33 cellular contexts compared by ENCODE assay signal in the genomic region with DNA sequence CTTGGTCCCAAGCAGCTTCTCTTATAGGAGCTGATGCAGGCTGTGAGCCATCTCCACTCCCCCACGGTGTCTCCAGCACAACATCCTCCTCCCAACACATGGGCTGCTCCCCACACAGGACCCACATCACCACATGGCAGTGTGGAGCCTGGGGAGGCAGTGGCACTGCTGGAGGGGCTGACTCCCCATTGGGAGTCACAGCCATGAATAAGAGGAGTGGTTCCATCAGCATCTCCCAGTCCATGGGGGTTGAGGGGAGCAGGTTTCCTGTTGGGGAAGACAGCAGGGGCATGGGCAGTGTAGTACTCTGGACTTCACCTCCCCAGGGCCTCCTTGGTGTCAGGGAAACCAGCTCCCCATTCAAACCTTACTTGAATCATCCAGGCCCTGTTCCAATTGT.
"Had no signal": no experiment of that assay in that cellular context is flagged by ENCODE, and none has a peak within 500 bp of the region (broad histone marks: within the 10 kb centered on the region; RNA-seq: fewer than 3 reads in every experiment).

No MANE protein-coding gene starts in this region.

- H3K27ac Mint-ChIP-seq: activated CD4-positive, alpha-beta T cell treated with anti-CD3 and anti-CD28 coated beads, Interleukin-2, amount 10 ng/mL, durations not matched to agents 24 days and 14 days; activated CD8-positive, alpha-beta T cell treated with anti-CD3 and anti-CD28 coated beads for 36 hours; activated naive CD8-positive, alpha-beta T cell treated with anti-CD3 and anti-CD28 coated beads for 36 hours; activated T-cell treated with anti-CD3 and anti-CD28 coated beads, Interleukin-2, amount 50 U/mL, for 72 hours; activated T-helper 17 cell treated with anti-CD3 and anti-CD28 coated beads, Interleukin-2, amount 50 U/mL, for 72 hours; T-helper 1 cell treated with Interleukin-12 subunit alpha and Interleukin-12 subunit beta and Interleukin-4 antibody, amounts not matched to agents 30 μg/mL and 1 μg/mL, for 36 hours; T-helper 2 cell treated with Interferon-gamma antibody and Interleukin-4, amounts not matched to agents 5 μg/mL and 100 μg/mL, for 36 hours had no signal

- H3K4me3 ChIP-seq: ascending aorta, cardiac muscle cell, Peyer's patch, SJSA1 had no signal

- H3K4me2 ChIP-seq: KMS-11, SK-N-SH had no signal

- H3K27me3 Mint-ChIP-seq: activated CD8-positive, alpha-beta T cell treated with anti-CD3 and anti-CD28 coated beads for 36 hours; activated naive CD8-positive, alpha-beta T cell treated with anti-CD3 and anti-CD28 coated beads for 36 hours; central memory CD8-positive, alpha-beta T cell had no signal

- H3K9ac ChIP-seq: KMS-11, SK-N-SH had no signal

- H3K4me1 ChIP-seq: ascending aorta, Peyer's patch, SJSA1 had no signal

- H3K4me1 Mint-ChIP-seq: activated CD4-positive, alpha-beta T cell treated with anti-CD3 and anti-CD28 coated beads, Interleukin-2, amount 10 ng/mL, durations not matched to agents 24 days and 14 days; activated naive CD8-positive, alpha-beta T cell treated with anti-CD3 and anti-CD28 coated beads for 36 hours; activated T-helper 17 cell treated with anti-CD3 and anti-CD28 coated beads, Interleukin-2, amount 50 U/mL, for 72 hours; central memory CD8-positive, alpha-beta T cell had no signal

- H3K9me3 Mint-ChIP-seq: activated CD4-positive, alpha-beta T cell treated with anti-CD3 and anti-CD28 coated beads, Interleukin-2, amount 10 ng/mL, durations not matched to agents 24 days and 14 days; activated CD8-positive, alpha-beta T cell treated with anti-CD3 and anti-CD28 coated beads for 36 hours; activated naive CD8-positive, alpha-beta T cell treated with anti-CD3 and anti-CD28 coated beads for 36 hours; activated T-cell treated with anti-CD3 and anti-CD28 coated beads, Interleukin-2, amount 50 U/mL, for 72 hours; activated T-helper 17 cell treated with anti-CD3 and anti-CD28 coated beads, Interleukin-2, amount 50 U/mL, for 72 hours; central memory CD8-positive, alpha-beta T cell; T-helper 1 cell treated with Interleukin-12 subunit alpha and Interleukin-12 subunit beta and Interleukin-4 antibody, amounts not matched to agents 30 μg/mL and 1 μg/mL, for 36 hours; T-helper 2 cell treated with Interferon-gamma antibody and Interleukin-4, amounts not matched to agents 5 μg/mL and 100 μg/mL, for 36 hours had no signal

- H3K36me3 ChIP-seq: ascending aorta, cardiac muscle cell, Peyer's patch, SJSA1 had no signal

- H3K36me3 Mint-ChIP-seq: activated naive CD8-positive, alpha-beta T cell treated with anti-CD3 and anti-CD28 coated beads for 36 hours had no signal

- H3K27me3 ChIP-seq: ascending aorta, cardiac muscle cell, Peyer's patch had no signal

- H3K27ac ChIP-seq: ascending aorta, cardiac muscle cell, KMS-11, Peyer's patch, SJSA1 had no signal

- DNase-seq: activated CD4-positive, alpha-beta T cell treated with anti-CD3 and anti-CD28 coated beads, Interleukin-2, amount 10 ng/mL, durations not matched to agents 24 days and 14 days; activated CD4-positive, alpha-beta T cell treated with anti-CD3 and anti-CD28 coated beads, Interleukin-2, amount 50 U/mL, for 4 hours; activated CD8-positive, alpha-beta T cell treated with anti-CD3 and anti-CD28 coated beads for 36 hours; activated effector memory CD4-positive, alpha-beta T cell treated with anti-CD3 and anti-CD28 coated beads, Interleukin-2, amount 50 U/mL, for 16 hours; activated naive CD4-positive, alpha-beta T cell; activated naive CD4-positive, alpha-beta T cell treated with anti-CD3 and anti-CD28 coated beads, Interleukin-2, amount 50 U/mL, for 16 hours; activated naive CD8-positive, alpha-beta T cell treated with anti-CD3 and anti-CD28 coated beads for 36 hours; activated T-cell treated with anti-CD3 and anti-CD28 coated beads, Interleukin-2, amount 50 U/mL, for 1 hour; activated T-cell treated with anti-CD3 and anti-CD28 coated beads, Interleukin-2, amount 50 U/mL, for 72 hours; amniotic stem cell; MM.1S; MV-4-11; NCI-H1092; NCI-H1436 treated with DMSO at 0.1 percent for 48 hours; NCI-H1694 treated with DMSO at 0.1 percent for 48 hours; NCI-H2029; NCI-H2171; NCI-H510A; NCI-H69; NK-92 treated with Interleukin-12 subunit alpha and Interleukin-12 subunit beta, amount 100 ng/mL, for 24 hours; PC-3; Peyer's patch; RPMI8226; SHP77 treated with DMSO at 0.1 percent for 48 hours; SK-N-SH had no signal

- H3K4me3 Mint-ChIP-seq: activated CD4-positive, alpha-beta T cell treated with anti-CD3 and anti-CD28 coated beads, Interleukin-2, amount 10 ng/mL, durations not matched to agents 24 days and 14 days; activated CD8-positive, alpha-beta T cell treated with anti-CD3 and anti-CD28 coated beads for 36 hours; activated naive CD8-positive, alpha-beta T cell treated with anti-CD3 and anti-CD28 coated beads for 36 hours; activated T-cell treated with anti-CD3 and anti-CD28 coated beads, Interleukin-2, amount 50 U/mL, for 72 hours; activated T-helper 17 cell treated with anti-CD3 and anti-CD28 coated beads, Interleukin-2, amount 50 U/mL, for 72 hours; central memory CD8-positive, alpha-beta T cell; T-helper 1 cell treated with Interleukin-12 subunit alpha and Interleukin-12 subunit beta and Interleukin-4 antibody, amounts not matched to agents 30 μg/mL and 1 μg/mL, for 36 hours; T-helper 2 cell treated with Interferon-gamma antibody and Interleukin-4, amounts not matched to agents 5 μg/mL and 100 μg/mL, for 36 hours had no signal

- H3K9me3 ChIP-seq: Peyer's patch, SJSA1, SK-N-SH had no signal
